18 cellular contexts compared by ENCODE assay signal in the genomic region with DNA sequence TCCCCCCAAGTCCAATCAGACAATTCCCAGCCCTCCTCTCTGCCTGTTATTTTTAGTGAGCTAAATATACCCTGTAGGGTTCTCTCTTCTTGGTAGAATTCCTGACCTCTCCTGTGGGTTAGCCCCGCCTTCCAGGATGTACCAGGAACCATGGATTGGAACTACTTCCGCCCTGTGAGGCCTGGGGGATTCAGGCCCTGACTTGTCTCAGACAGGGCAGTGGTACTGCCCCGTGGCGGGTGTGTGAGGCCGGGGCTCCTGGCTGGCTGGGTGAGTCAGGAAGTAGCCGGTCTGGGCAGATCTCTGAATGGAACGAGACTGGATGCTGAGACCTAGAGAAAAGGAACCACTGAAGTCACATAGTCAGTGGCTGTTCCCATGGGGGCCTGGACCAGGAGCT. TPM values are rescaled to one million over a fixed set of nuclear protein-coding genes. Genes with fewer than 3 reads are reported as not detected.
DNase-seq lines count a peak whose midpoint lies in the region; ATAC-seq, FAIRE-seq and TF ChIP-seq lines count a peak whose summit lies in the region.
"Had no signal": no experiment of that assay in that cellular context is flagged by ENCODE, and none has a peak within 500 bp of the region (broad histone marks: within the 10 kb centered on the region; RNA-seq: fewer than 3 reads in every experiment).

No MANE protein-coding gene starts in this region.

- TF ChIP-seq RAD21 in HepG2 (CRISPR knock-in tag; IDR thresholded peaks at IDR 0.05), result no peak

- H3K4me1 ChIP-seq in esophagus muscularis mucosa, result peaks cover 44 to 64% (median 46%) of the 10 kb centered on the region in 4 donors
- no peaks in the 10 kb centered on the region for H3K4me1 ChIP-seq in HepG2 (ENCODE audit: insufficient read depth, low read length)
- peaks cover 0 to 14% (median 10%) of the 10 kb centered on the region in 4 donors for H3K4me1 ChIP-seq in sigmoid colon
- H3K4me1 ChIP-seq: breast epithelium had no signal

- ATAC-seq in HepG2, result no peak; the same call in 2 of the 3 replicates
- ATAC-seq: activated CD8-positive, alpha-beta T cell treated with anti-CD3 and anti-CD28 coated beads for 36 hours had no signal

- in situ Hi-C loops in HepG2 (cut with HindIII; ENCODE audit: extremely low pct_ligation_motif_present, low pct_unique_long_range_greater_than_20kb), result no loop called here

- H3K27ac ChIP-seq in esophagus muscularis mucosa (replicated peaks in 1 of 4) (peak overlapping the region; percentile 20 to 63 (median 42)), HepG2 (ENCODE audit: extremely low read length, insufficient read depth, low read length) (no peak overlapping the region), sigmoid colon (peak overlapping the region in 1 of 4 donors; percentile 28)
- H3K27ac ChIP-seq: neutrophil, vagina had no signal

- DNase-seq in LoVo (ENCODE audit: low spot score) (peak; percentile 2), esophagus muscularis mucosa (ENCODE audit: extremely low spot score) (no peak), HepG2 (ENCODE audit: low spot score) (no peak), sigmoid colon (peak; percentile 62), NCI-H1048 (lab: John Stamatoyannopoulos, UW) (no peak), GOT3 (lab: John Stamatoyannopoulos, UW) (no peak), NOMO-1 (lab: John Stamatoyannopoulos, UW; ENCODE audit: unreplicated experiment in 2 of 2) (no peak), NCI-H2029 treated with DMSO at 0.1 percent for 48 hours (lab: John Stamatoyannopoulos, UW) (no peak)
- DNase-seq: activated CD8-positive, alpha-beta T cell treated with anti-CD3 and anti-CD28 coated beads for 36 hours; activated effector memory CD4-positive, alpha-beta T cell treated with Interleukin-2 at 50 U/mL for 16 hours; KG1; NCI-H1694 treated with DMSO at 0.1 percent for 48 hours; NCI-H82; SHP77 treated with DMSO at 0.1 percent for 48 hours; stimulated activated CD4-positive, alpha-beta T cell treated with anti-CD3 and anti-CD28 coated beads, Interleukin-1b, Interleukin-23, amount 100 ng/mL, for 48 hours had no signal

- TF ChIP-seq EP300 in esophagus muscularis mucosa (IDR thresholded peaks at IDR 0.05) (no peak), HepG2 (IDR thresholded peaks at IDR 0.05; ENCODE audit: low read depth in 2 of 2, low read length in 2 of 2) (no peak), HepG2 (CRISPR knock-in tag; IDR thresholded peaks at IDR 0.05; ENCODE audit: borderline replicate concordance) (no peak), sigmoid colon (IDR thresholded peaks at IDR 0.05) (no peak)

- no peak for TF ChIP-seq CTCF in esophagus muscularis mucosa (IDR thresholded peaks at IDR 0.05)
- TF ChIP-seq CTCF in HepG2 (CRISPR knock-in tag; IDR thresholded peaks at IDR 0.05), result no peak
- TF ChIP-seq CTCF in sigmoid colon (IDR thresholded peaks at IDR 0.05), result no peak

- intact Hi-C loops in esophagus muscularis mucosa (cut with DNase I), result no loop called here
- intact Hi-C loops in HepG2 (cut with micrococcal nuclease; ENCODE audit: unreplicated experiment), result no loop called here
- intact Hi-C loops in sigmoid colon (cut with DNase I), result no loop called here

- BruUV-seq in HepG2 (replicated peaks; lab: Mats Ljungman, UMichigan), result no TSS peak

- POLR2A ChIA-PET in HepG2 (lab: Yijun Ruan, JAX), result no interaction called here

- no peak for FAIRE-seq in HepG2 (lab: Jason Lieb, UNC)

- no peak overlapping the region for H3K4me2 ChIP-seq in HepG2 (ENCODE audit: low read depth, low read length)

- H2AFZ ChIP-seq in HepG2 (ENCODE audit: low read length), result no peak overlapping the region

- TF ChIP-seq POLR2A in esophagus muscularis mucosa (IDR thresholded peaks at IDR 0.05; ENCODE audit: low read depth) (no peak), HepG2 (IDR thresholded peaks at IDR 0.05; ENCODE audit: insufficient read depth in 1 of 2, low read depth in 2 of 2, low read length in 2 of 2) (no peak), sigmoid colon (IDR thresholded peaks at IDR 0.05) (no peak)

- H3K9ac ChIP-seq in HepG2 (ENCODE audit: insufficient read depth, low read depth, low read length), result no peak overlapping the region

- H4K20me1 ChIP-seq in HepG2 (ENCODE audit: insufficient read depth, low read length), result no peaks in the 10 kb centered on the region

- H3K27me3 ChIP-seq in esophagus muscularis mucosa (no peaks in the 10 kb centered on the region), HepG2 (ENCODE audit: control insufficient read depth in 1 of 2, insufficient read depth in 2 of 2, low read length in 2 of 2) (peaks cover 0 to 4% of the 10 kb centered on the region in 2 experiments; a peak in 2 of 5 replicates), sigmoid colon (no peaks in the 10 kb centered on the region)
- H3K27me3 ChIP-seq: breast epithelium, neutrophil, vagina had no signal

- 75% methylated on average over 7 of the region's 7 CpGs for WGBS in esophagus muscularis mucosa
- WGBS in HepG2 (ENCODE audit: low lambda C conversion rate), result 31% methylated on average over 2 of the region's 7 CpGs
- WGBS in sigmoid colon, 2 donors, result 78 to 81% methylated on average over 7 of the region's 7 CpGs

- no peak overlapping the region for H3K4me3 ChIP-seq in esophagus muscularis mucosa
- no peak overlapping the region for H3K4me3 ChIP-seq in HepG2 (replicated peaks in 1 of 3; ENCODE audit: insufficient read depth in 1 of 3, low read depth in 2 of 3, low read length in 3 of 3)
- H3K4me3 ChIP-seq in sigmoid colon, result no peak overlapping the region
- H3K4me3 ChIP-seq: breast epithelium, vagina had no signal

- H3K36me3 ChIP-seq in esophagus muscularis mucosa, result peaks cover 0 to 8% (median 3%) of the 10 kb centered on the region in 4 donors
- H3K36me3 ChIP-seq in HepG2 (replicated peaks in 1 of 2; ENCODE audit: control insufficient read depth in 1 of 2, insufficient read depth in 2 of 2, low read length in 2 of 2), result no peaks in the 10 kb centered on the region
- H3K36me3 ChIP-seq in sigmoid colon, result peaks cover 0 to 5% (median 2%) of the 10 kb centered on the region in 4 donors
- H3K36me3 ChIP-seq: breast epithelium, vagina had no signal

- no peaks in the 10 kb centered on the region for H3K79me2 ChIP-seq in HepG2 (ENCODE audit: insufficient read depth, low read length)

- CTCF ChIA-PET in HepG2 (lab: Yijun Ruan, JAX; ENCODE audit: low intra/inter-chr PET ratio, low total read pairs), result no interaction called here

- H3K9me3 ChIP-seq in esophagus muscularis mucosa (no peaks in the 10 kb centered on the region), HepG2 (ENCODE audit: low read length) (no peaks in the 10 kb centered on the region), sigmoid colon (no peaks in the 10 kb centered on the region)
- H3K9me3 ChIP-seq: breast epithelium, neutrophil, vagina had no signal

TF ChIP-seq in HepG2, 621 proteins besides CTCF, POLR2A, EP300 and RAD21:
- TF ChIP-seq MATR3 (CRISPR knock-in tag; IDR thresholded peaks at IDR 0.05), result no peak
- peak; percentile 24; the same call in 1 of the 2 replicates for TF ChIP-seq GABPB1 (CRISPR knock-in tag; IDR thresholded peaks at IDR 0.05)
- TF ChIP-seq HDAC1 (CRISPR knock-in tag; IDR thresholded peaks at IDR 0.05), result no peak
- no peak for TF ChIP-seq GABPA (IDR thresholded peaks at IDR 0.05; ENCODE audit: low read depth, low read length)
- TF ChIP-seq GABPA (CRISPR knock-in tag; IDR thresholded peaks at IDR 0.05; ENCODE audit: low read depth), result peak; percentile 60
- TF ChIP-seq ZNF280B (CRISPR knock-in tag; IDR thresholded peaks at IDR 0.05; ENCODE audit: borderline replicate concordance), result no peak
TF ChIP-seq in HepG2: peak in this region for 2.

RNA-seq across cellular contexts. Expression of gene DYSF, which starts 50.5 kb away (rescaled TPM):
- total RNA-seq in esophagus muscularis mucosa (10 to 100 TPM; 17.4 to 40.7 (median 18.5) TPM), HepG2 (2016; rRNA removed; fragmentation: Illumina TruSeq; extraction: Trizol) (0.15 and 0.17 TPM in 2 replicates), sigmoid colon (10 to 100 TPM; 12.5 to 49.6 (median 13.7) TPM)
- 0.09 TPM in 1 of 2 replicates, not detected in the other for total RNA-seq in HepG2 (2016; cell fraction: cytosol; rRNA removed; fragmentation: Illumina TruSeq; extraction: Trizol; ENCODE audit: low read depth)
- 0.21 and 0.22 TPM in 2 replicates for total RNA-seq in HepG2 (2016; cell fraction: insoluble cytoplasmic fraction; rRNA removed; fragmentation: Illumina TruSeq; extraction: Trizol)
- total RNA-seq in HepG2 (2016; cell fraction: membrane; rRNA removed; fragmentation: Illumina TruSeq; extraction: Trizol), result 0.24 and 0.46 TPM in 2 replicates
- total RNA-seq in HepG2 (2016; cell fraction: nucleus; rRNA removed; fragmentation: Illumina TruSeq; extraction: Trizol), result 0.09 and 0.78 TPM in 2 replicates
- polyA plus RNA-seq in HepG2 (2011; rRNA removed) (2.4 and 4.5 TPM in 2 replicates), sigmoid colon (1 to 10 TPM; 1.6 to 4.1 (median 2.4) TPM)
- polyA plus RNA-seq in HepG2 (2011; cell fraction: cytosol; rRNA removed), result 1.8 and 2.1 TPM in 2 replicates
- 4.5 and 8.3 TPM in 2 replicates for polyA plus RNA-seq in HepG2 (2011; cell fraction: nucleus; rRNA removed)
- 6.7 and 10.7 TPM in 2 replicates for polyA plus RNA-seq in HepG2 (2012)
- polyA plus RNA-seq in HepG2 (2016; cell fraction: cytosol; fragmentation: Illumina TruSeq; extraction: Trizol; ENCODE audit: low read depth), result 0.02 and 0.16 TPM in 2 replicates
- 0.29 and 0.50 TPM in 2 replicates for polyA plus RNA-seq in HepG2 (2016; cell fraction: insoluble cytoplasmic fraction; fragmentation: Illumina TruSeq; extraction: Trizol; ENCODE audit: low read depth)
- 0.08 and 0.21 TPM in 2 replicates for polyA plus RNA-seq in HepG2 (2016; cell fraction: membrane; fragmentation: Illumina TruSeq; extraction: Trizol; ENCODE audit: low read depth)
- polyA plus RNA-seq in HepG2 (2016; cell fraction: nucleus; fragmentation: Illumina TruSeq; extraction: Trizol; ENCODE audit: insufficient read depth, low read depth), result 0.85 and 1.3 TPM in 2 replicates
- polyA minus RNA-seq in HepG2 (2011; rRNA and poly(A)+ RNA removed; ENCODE audit: low replicate concordance), result 1.7 and 9.6 TPM in 2 replicates
- 2.0 and 5.3 TPM in 2 replicates for polyA minus RNA-seq in HepG2 (2011; cell fraction: cytosol; rRNA and poly(A)+ RNA removed)
- polyA minus RNA-seq in HepG2 (2011; cell fraction: nucleus; rRNA and poly(A)+ RNA removed), result 5.9 and 8.8 TPM in 2 replicates

Comparison
In these comparisons a context has a peak if more than half of its experiments do, and no peak if none do; other contexts are left out.
1. DNase-seq: peak in LoVo (single experiment) and sigmoid colon (single experiment); none in esophagus muscularis mucosa (single experiment), HepG2 (single experiment), NCI-H1048 (single experiment), GOT3 (single experiment), NOMO-1 (0 of 2) and NCI-H2029 treated with DMSO at 0.1 percent for 48 hours (single experiment).
2. RNA of gene DYSF, which starts 50.5 kb away (total RNA-seq): 17.4 to 40.7 TPM in esophagus muscularis mucosa and 12.5 to 49.6 TPM in sigmoid colon; 0.09 to 0.78 TPM in HepG2; every median in the first group is over 4 times any median in the second.